Comparison of ENCODE assay signal across 18 cellular contexts in the genomic region with DNA sequence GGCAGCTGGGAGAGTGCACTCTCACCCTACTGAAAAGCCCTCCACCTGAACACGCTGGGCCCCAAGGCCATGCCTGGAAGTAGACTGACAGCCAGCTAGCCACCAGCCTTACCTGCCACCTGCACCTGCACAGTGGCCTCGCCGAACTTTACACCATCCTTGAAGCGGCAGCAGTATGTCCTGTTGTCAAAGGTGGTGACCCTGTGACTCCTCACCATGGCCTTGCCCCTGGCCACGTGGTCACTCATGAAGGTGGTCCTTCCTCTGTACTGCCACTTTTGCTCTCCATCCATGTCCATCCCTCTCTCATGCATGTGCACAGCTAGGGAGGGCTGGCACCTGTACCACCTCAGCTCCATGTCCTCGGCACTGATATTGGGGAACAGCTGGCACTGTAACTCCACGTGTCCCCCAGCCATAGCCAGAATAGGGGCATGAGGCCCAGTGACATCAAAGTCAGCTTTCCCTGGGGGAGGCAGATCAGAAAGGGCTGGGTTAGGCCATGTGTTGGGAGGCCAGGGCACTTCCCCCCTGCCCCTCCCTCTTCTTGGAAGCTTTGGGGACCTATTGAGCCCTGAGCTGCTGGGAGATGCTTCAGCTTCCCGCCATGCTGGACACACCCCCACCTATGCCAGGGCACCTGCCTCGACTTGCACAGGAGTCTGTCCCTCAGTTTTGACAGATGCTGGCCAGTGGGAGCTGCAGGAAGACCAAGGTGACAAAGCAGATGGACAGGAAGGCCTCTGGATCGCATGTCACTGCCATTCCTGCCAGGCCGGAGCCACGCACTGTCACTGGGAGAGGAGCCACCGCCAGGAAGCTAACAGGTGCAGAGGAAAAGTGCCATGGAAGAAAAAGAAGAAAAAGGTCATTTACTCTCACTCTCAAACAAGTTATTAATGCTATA. TPM values are rescaled to one million over a fixed set of nuclear protein-coding genes. Genes with fewer than 3 reads are reported as not detected.
A peak's percentile ranks its signal among the peaks of the same experiment; 100 is the strongest.
DNase-seq lines count a peak whose midpoint lies in the region; ATAC-seq and TF ChIP-seq lines count a peak whose summit lies in the region.
"Had no signal": no experiment of that assay in that cellular context is flagged by ENCODE, and none has a peak within 500 bp of the region (broad histone marks: within the 10 kb centered on the region; RNA-seq: fewer than 3 reads in every experiment).

No MANE protein-coding gene starts in this region.

- intact Hi-C loops in gastrocnemius medialis (cut with DNase I; ENCODE audit: low total_unique reads), result no loop called here

- no peaks in the 10 kb centered on the region for H3K9me3 ChIP-seq in CD8-positive, alpha-beta memory T cell (ENCODE audit: low read length)
- H3K9me3 ChIP-seq in Loucy (ENCODE audit: insufficient read depth, low read depth, low read length) (no peaks in the 10 kb centered on the region), gastrocnemius medialis (no peaks in the 10 kb centered on the region)
- H3K9me3 ChIP-seq: SJSA1 had no signal

- no peaks in the 10 kb centered on the region for H3K36me3 Mint-ChIP-seq in CD8-positive, alpha-beta memory T cell
- H3K36me3 Mint-ChIP-seq in activated naive CD8-positive, alpha-beta T cell treated with anti-CD3 and anti-CD28 coated beads for 36 hours, result no peaks in the 10 kb centered on the region
- H3K36me3 Mint-ChIP-seq: CD8-positive, alpha-beta T cell had no signal

- ATAC-seq in gastrocnemius medialis, result peak; percentile 78 to 81
- ATAC-seq: CD8-positive, alpha-beta T cell; Panc1 had no signal

- H3K4me3 ChIP-seq in CD8-positive, alpha-beta memory T cell (ENCODE audit: low read length), result no peak overlapping the region
- H3K4me3 ChIP-seq in Loucy (ENCODE audit: low read length, poor library complexity, severe bottlenecking), result no peak overlapping the region
- H3K4me3 ChIP-seq in coronary artery, result no peak overlapping the region
- no peak overlapping the region for H3K4me3 ChIP-seq in gastrocnemius medialis
- H3K4me3 ChIP-seq: BLaER1 treated with 17β-estradiol and CSF1 and Interleukin-3, amounts not matched to agents 10 nM and 100 nM; SJSA1 had no signal

- no peak for TF ChIP-seq POLR2A in gastrocnemius medialis (IDR thresholded peaks at IDR 0.05)

- peaks cover 4 to 9% of the 10 kb centered on the region in 2 donors for H3K27me3 Mint-ChIP-seq in CD8-positive, alpha-beta memory T cell
- peaks cover 7% of the 10 kb centered on the region for H3K27me3 Mint-ChIP-seq in activated naive CD8-positive, alpha-beta T cell treated with anti-CD3 and anti-CD28 coated beads for 36 hours

- H4K20me1 ChIP-seq in Loucy (ENCODE audit: insufficient read depth, low read length, poor library complexity, severe bottlenecking), result no peaks in the 10 kb centered on the region

- no peak overlapping the region for H2AFZ ChIP-seq in Loucy (ENCODE audit: low read length)

- H3K4me2 ChIP-seq in Loucy (ENCODE audit: low read depth, low read length, poor library complexity, severe bottlenecking), result peak overlapping the region; percentile 28
- H3K4me2 ChIP-seq: KMS-11 had no signal

- H3K9me3 Mint-ChIP-seq in CD8-positive, alpha-beta memory T cell, result no peaks in the 10 kb centered on the region
- no peaks in the 10 kb centered on the region for H3K9me3 Mint-ChIP-seq in activated naive CD8-positive, alpha-beta T cell treated with anti-CD3 and anti-CD28 coated beads for 36 hours
- H3K9me3 Mint-ChIP-seq: CD8-positive, alpha-beta T cell had no signal

- no peaks in the 10 kb centered on the region for H3K27me3 ChIP-seq in CD8-positive, alpha-beta memory T cell (ENCODE audit: insufficient read depth, low read length, poor library complexity, severe bottlenecking)
- no peaks in the 10 kb centered on the region for H3K27me3 ChIP-seq in Loucy (ENCODE audit: insufficient read depth, low read length, poor library complexity, severe bottlenecking)
- peaks cover 0 to 12% (median 0%) of the 10 kb centered on the region in 3 donors for H3K27me3 ChIP-seq in gastrocnemius medialis

- H3K9me2 ChIP-seq in Loucy (replicated peaks; ENCODE audit: low read depth, low read length), result no peaks in the 10 kb centered on the region

- in situ Hi-C loops in gastrocnemius medialis (cut with MboI; ENCODE audit: low sequenced_read_pairs in 4 of 4), result no loop called here

- peak overlapping the region; percentile 87 for H3K27ac ChIP-seq in CD8-positive, alpha-beta memory T cell (ENCODE audit: low read depth, low read length)
- H3K27ac ChIP-seq in coronary artery, result no peak overlapping the region
- peak overlapping the region in 1 of 4 donors; percentile 11 for H3K27ac ChIP-seq in gastrocnemius medialis
- H3K27ac ChIP-seq: BLaER1 treated with 17β-estradiol and CSF1 and Interleukin-3, amounts not matched to agents 10 nM and 100 nM; KMS-11; SJSA1 had no signal

- H3K27ac Mint-ChIP-seq in CD8-positive, alpha-beta memory T cell, result peak overlapping the region in 1 of 8 donors; percentile 17
- H3K27ac Mint-ChIP-seq in activated naive CD8-positive, alpha-beta T cell treated with anti-CD3 and anti-CD28 coated beads for 36 hours, result no peak overlapping the region
- H3K27ac Mint-ChIP-seq: CD8-positive, alpha-beta T cell had no signal

- peaks cover 18% of the 10 kb centered on the region for H3K4me1 ChIP-seq in CD8-positive, alpha-beta memory T cell (ENCODE audit: insufficient read depth, low read length)
- H3K4me1 ChIP-seq in Loucy (ENCODE audit: insufficient read depth, low read length, poor library complexity, severe bottlenecking) (peaks cover 41% of the 10 kb centered on the region), gastrocnemius medialis (no peaks in the 10 kb centered on the region)
- H3K4me1 ChIP-seq: SJSA1 had no signal

- no peaks in the 10 kb centered on the region for H3F3A ChIP-seq in Loucy (ENCODE audit: low read depth)

- no peak for TF ChIP-seq CTCF in Loucy (conservative IDR thresholded peaks at IDR 0.05; ENCODE audit: low read length)
- TF ChIP-seq CTCF in coronary artery (IDR thresholded peaks at IDR 0.05), result no peak
- no peak for TF ChIP-seq CTCF in gastrocnemius medialis (IDR thresholded peaks at IDR 0.05 in 4 of 5, conservative IDR thresholded peaks at IDR 0.05 in 1 of 5)

- CTCF ChIA-PET in CD8-positive, alpha-beta memory T cell (lab: Charles Lee), result interaction anchor here (1.4 to 3.4 kb wide), 2 partner anchors 11 to 39 kb away, joined by 3 to 20 read pairs; no protein-coding TSS in a partner anchor

- POLR2A ChIA-PET in CD8-positive, alpha-beta memory T cell (lab: Charles Lee), result no interaction called here

- H3K79me2 ChIP-seq in Loucy (ENCODE audit: insufficient read depth, low read length), result no peaks in the 10 kb centered on the region; the same call in 1 of the 2 replicates

- peak overlapping the region; percentile 42 for H3K9ac ChIP-seq in Loucy (ENCODE audit: low read depth, low read length, poor library complexity, severe bottlenecking)
- H3K9ac ChIP-seq: KMS-11 had no signal

- no peak for DNase-seq in CD8-positive, alpha-beta memory T cell
- DNase-seq in coronary artery (ENCODE audit: low spot score) (peak; percentile 33), gastrocnemius medialis (peak; percentile 27 to 59), GF-D8 (lab: John Stamatoyannopoulos, UW) (no peak), NCI-H345 (lab: John Stamatoyannopoulos, UW) (no peak), NAMALWA (ENCODE audit: low spot score) (no peak)
- DNase-seq in activated naive CD8-positive, alpha-beta T cell treated with anti-CD3 and anti-CD28 coated beads for 36 hours, result no peak
- DNase-seq: CD8-positive, alpha-beta T cell; DMS53; EL; NCI-H1417 treated with DMSO at 0.1 percent for 48 hours; NCI-H1930; NCI-H446 treated with DMSO at 0.1 percent for 48 hours had no signal

- H3K4me1 Mint-ChIP-seq in CD8-positive, alpha-beta memory T cell, result peaks cover 6 to 13% (median 7%) of the 10 kb centered on the region in 3 donors
- peaks cover 8% of the 10 kb centered on the region for H3K4me1 Mint-ChIP-seq in activated naive CD8-positive, alpha-beta T cell treated with anti-CD3 and anti-CD28 coated beads for 36 hours

- no peak overlapping the region for H3K4me3 Mint-ChIP-seq in CD8-positive, alpha-beta memory T cell
- H3K4me3 Mint-ChIP-seq in activated naive CD8-positive, alpha-beta T cell treated with anti-CD3 and anti-CD28 coated beads for 36 hours, result no peak overlapping the region
- H3K4me3 Mint-ChIP-seq: CD8-positive, alpha-beta T cell had no signal

- no peaks in the 10 kb centered on the region for H3K36me3 ChIP-seq in CD8-positive, alpha-beta memory T cell (ENCODE audit: insufficient read depth, low read length)
- no peaks in the 10 kb centered on the region for H3K36me3 ChIP-seq in Loucy (ENCODE audit: insufficient read depth, low read length)
- H3K36me3 ChIP-seq in gastrocnemius medialis, result no peaks in the 10 kb centered on the region
- H3K36me3 ChIP-seq: BLaER1 treated with 17β-estradiol and CSF1 and Interleukin-3, amounts not matched to agents 10 nM and 100 nM; SJSA1 had no signal

RNA-seq across cellular contexts. Expression of a gene that starts 24.6 kb away (rescaled TPM):
- 100 to 1,000 TPM; 128 to 129 TPM for total RNA-seq in CD8-positive, alpha-beta memory T cell
- polyA plus RNA-seq in CD8-positive, alpha-beta memory T cell, result 56.7 TPM
- 10 to 100 TPM; 33.5 to 99.8 (median 62.5) TPM for total RNA-seq in gastrocnemius medialis
- 100 to 1,000 TPM; 119 to 125 TPM for total RNA-seq in activated naive CD8-positive, alpha-beta T cell treated with anti-CD3 and anti-CD28 coated beads for 36 hours

Comparison
In these comparisons a context has a peak if more than half of its experiments do, and no peak if none do; other contexts are left out.
1. DNase-seq: peak in coronary artery (single experiment) and gastrocnemius medialis (2 of 2); none in CD8-positive, alpha-beta memory T cell (0 of 5), GF-D8 (single experiment), NCI-H345 (single experiment), NAMALWA (single experiment) and activated naive CD8-positive, alpha-beta T cell treated with anti-CD3 and anti-CD28 coated beads for 36 hours (single experiment).